Comparison of ENCODE assay signal across 10 cellular contexts in the genomic region with DNA sequence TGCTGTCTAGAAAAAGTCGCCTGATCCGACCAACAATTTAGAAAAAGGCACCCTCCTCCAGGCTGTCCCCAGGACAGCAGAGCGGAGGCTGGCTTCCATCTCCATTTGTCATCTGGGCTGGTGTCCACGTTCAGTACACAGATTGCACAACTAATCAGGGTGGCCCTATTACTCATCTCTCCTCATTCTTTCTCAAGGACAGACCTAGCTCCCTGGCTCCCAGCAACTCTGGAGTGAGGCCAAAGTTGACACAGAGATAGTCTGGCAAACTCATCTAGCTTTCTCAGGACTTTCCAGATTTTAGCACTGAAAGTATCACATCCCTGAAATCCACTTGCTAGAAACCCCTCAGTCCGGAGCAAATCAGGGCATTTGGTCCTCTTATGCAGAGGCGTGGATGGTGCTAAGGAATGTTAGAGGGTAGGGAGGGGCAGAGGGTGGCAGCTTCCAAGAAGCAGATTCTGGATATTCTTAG.
A peak's percentile ranks its signal among the peaks of the same experiment; 100 is the strongest.
DNase-seq lines count a peak whose midpoint lies in the region; ATAC-seq and TF ChIP-seq lines count a peak whose summit lies in the region.
"Had no signal": no experiment of that assay in that cellular context is flagged by ENCODE, and none has a peak within 500 bp of the region (broad histone marks: within the 10 kb centered on the region; RNA-seq: fewer than 3 reads in every experiment).

No MANE protein-coding gene starts in this region.

- intact Hi-C loops in left cardiac atrium (cut with DNase I), result no loop called here

- DNase-seq in GM04503 (ENCODE audit: low read depth) (peak; percentile 45), left cardiac atrium (peak; percentile 76), skeletal muscle cell (ENCODE audit: low read depth) (peak; percentile 13), NK-92 (lab: John Stamatoyannopoulos, UW; ENCODE audit: unreplicated experiment) (no peak), AML-193 (lab: John Stamatoyannopoulos, UW) (no peak)
- DNase-seq: activated CD4-positive, alpha-beta T cell treated with anti-CD3 and anti-CD28 coated beads, Interleukin-2, amount 50 U/mL, for 1 hour; NCI-H69 had no signal

- ATAC-seq in SK-N-SH treated with all-trans-retinoic acid at 6 μM for 48 hours (peak; percentile 51), left cardiac atrium (peak; percentile 94 to 97), GM19023 (IDR thresholded peaks at IDR 0.05; ENCODE audit: unreplicated experiment) (no peak), HG02678 (IDR thresholded peaks at IDR 0.05; ENCODE audit: unreplicated experiment) (no peak)

- no peak overlapping the region for H3K4me3 ChIP-seq in skeletal muscle cell (ENCODE audit: low read depth, low read length)

TF ChIP-seq in SK-N-SH treated with all-trans-retinoic acid at 6 μM for 48 hours, 23 proteins besides CTCF, POLR2A, EP300 and RAD21:
- no peak for TF ChIP-seq ZNF8 (CRISPR knock-in tag; IDR thresholded peaks at IDR 0.05)
- TF ChIP-seq ISL1 (CRISPR knock-in tag; IDR thresholded peaks at IDR 0.05), result 0 out of 2 replicates have a peak, but pooled peaks have one; percentile 28

Comparison
In these comparisons a context has a peak if more than half of its experiments do, and no peak if none do; other contexts are left out.
1. DNase-seq: peak in GM04503 (single experiment), left cardiac atrium (single experiment) and skeletal muscle cell (single experiment); none in NK-92 (single experiment) and AML-193 (0 of 2).
2. ATAC-seq: peak in SK-N-SH treated with all-trans-retinoic acid at 6 μM for 48 hours (single experiment) and left cardiac atrium (2 of 2); none in GM19023 (single experiment) and HG02678 (single experiment).